ENCODE assay signal across 20 cellular contexts in the genomic region with DNA sequence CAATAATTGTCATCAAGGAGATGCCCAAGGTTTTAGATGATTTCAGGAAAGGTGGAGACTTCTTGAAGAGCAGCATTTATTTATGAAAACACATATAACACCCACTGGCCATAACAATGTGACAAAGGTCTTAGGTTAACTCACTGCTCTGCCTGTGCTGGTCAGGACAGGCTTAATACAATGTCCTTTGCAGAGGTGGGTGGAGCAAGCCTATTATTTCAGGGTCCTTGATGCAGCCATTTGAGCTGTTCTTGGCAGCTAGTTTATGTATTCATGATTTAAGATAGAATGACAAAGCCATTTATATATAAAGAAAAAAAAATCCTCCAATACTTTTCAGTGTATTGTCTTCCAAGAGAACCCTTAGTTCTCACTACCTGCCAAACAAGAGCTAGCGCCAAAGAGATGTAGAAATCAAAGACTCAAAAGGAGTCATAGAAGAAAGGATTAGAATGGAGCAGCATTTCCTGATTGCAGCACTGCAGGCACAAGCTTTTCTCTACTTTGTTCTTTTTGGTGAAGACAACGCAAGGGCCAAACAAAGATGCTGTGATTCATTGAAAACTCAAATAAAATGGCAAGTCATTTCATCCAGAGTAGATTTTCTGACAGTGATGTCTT.
"Had no signal": no experiment of that assay in that cellular context is flagged by ENCODE, and none has a peak within 500 bp of the region (broad histone marks: within the 10 kb centered on the region; RNA-seq: fewer than 3 reads in every experiment).

No MANE protein-coding gene starts in this region.

- FAIRE-seq: astrocyte had no signal

- H3K27me3 ChIP-seq: colonic mucosa, gastrocnemius medialis had no signal

- H3K27ac ChIP-seq: colonic mucosa, gastrocnemius medialis, heart left ventricle, psoas muscle, thoracic aorta, WERI-Rb-1 had no signal

- DNase-seq: activated CD4-positive, alpha-beta memory T cell treated with anti-CD3 and anti-CD28 coated beads for 36 hours; activated CD4-positive, alpha-beta T cell treated with anti-CD3 and anti-CD28 coated beads for 36 hours; activated CD8-positive, alpha-beta memory T cell treated with anti-CD3 and anti-CD28 coated beads, Interleukin-2, amount 10 ng/mL, durations not matched to agents 7 days and 5 days; activated effector memory CD4-positive, alpha-beta T cell treated with Interleukin-2 at 50 U/mL for 16 hours; activated naive CD4-positive, alpha-beta T cell treated with anti-CD3 and anti-CD28 coated beads, Interleukin-2, amount 50 U/mL, for 16 hours; activated T-cell treated with anti-CD3 and anti-CD28 coated beads, Interleukin-2, amount 50 U/mL, for 1 hour; caudate nucleus; colonic mucosa; gastrocnemius medialis; heart left ventricle; immature natural killer cell; occipital lobe; psoas muscle; stimulated activated naive CD8-positive, alpha-beta T cell treated with anti-CD3 and anti-CD28 coated beads, Interleukin-15, amount 100 ng/mL, for 72 hours; T-helper 17 cell; WERI-Rb-1 had no signal

- H3K4me1 ChIP-seq: colonic mucosa, gastrocnemius medialis, heart left ventricle, psoas muscle had no signal

- H3K9me3 ChIP-seq: colonic mucosa, gastrocnemius medialis, heart left ventricle, psoas muscle, thoracic aorta had no signal

- ATAC-seq: activated CD4-positive, alpha-beta T cell treated with anti-CD3 and anti-CD28 coated beads for 36 hours; activated CD8-positive, alpha-beta memory T cell treated with anti-CD3 and anti-CD28 coated beads, Interleukin-2, amount 10 ng/mL, durations not matched to agents 7 days and 5 days; gastrocnemius medialis; heart left ventricle; natural killer cell treated with Interleukin-12 subunit alpha and Interleukin-12 subunit beta and Interleukin-15 and Interleukin-18, amount 100 ng/mL, for 72 hours; psoas muscle; sciatic nerve; stimulated activated naive CD8-positive, alpha-beta T cell treated with anti-CD3 and anti-CD28 coated beads, Interleukin-15, amount 100 ng/mL, for 72 hours; T-helper 17 cell had no signal

- H3K36me3 ChIP-seq: colonic mucosa, gastrocnemius medialis, heart left ventricle, thoracic aorta, WERI-Rb-1 had no signal

- H3K4me3 ChIP-seq: colonic mucosa, gastrocnemius medialis, heart left ventricle, psoas muscle, thoracic aorta had no signal
